1 cellular context compared by ENCODE assay signal in the genomic region with DNA sequence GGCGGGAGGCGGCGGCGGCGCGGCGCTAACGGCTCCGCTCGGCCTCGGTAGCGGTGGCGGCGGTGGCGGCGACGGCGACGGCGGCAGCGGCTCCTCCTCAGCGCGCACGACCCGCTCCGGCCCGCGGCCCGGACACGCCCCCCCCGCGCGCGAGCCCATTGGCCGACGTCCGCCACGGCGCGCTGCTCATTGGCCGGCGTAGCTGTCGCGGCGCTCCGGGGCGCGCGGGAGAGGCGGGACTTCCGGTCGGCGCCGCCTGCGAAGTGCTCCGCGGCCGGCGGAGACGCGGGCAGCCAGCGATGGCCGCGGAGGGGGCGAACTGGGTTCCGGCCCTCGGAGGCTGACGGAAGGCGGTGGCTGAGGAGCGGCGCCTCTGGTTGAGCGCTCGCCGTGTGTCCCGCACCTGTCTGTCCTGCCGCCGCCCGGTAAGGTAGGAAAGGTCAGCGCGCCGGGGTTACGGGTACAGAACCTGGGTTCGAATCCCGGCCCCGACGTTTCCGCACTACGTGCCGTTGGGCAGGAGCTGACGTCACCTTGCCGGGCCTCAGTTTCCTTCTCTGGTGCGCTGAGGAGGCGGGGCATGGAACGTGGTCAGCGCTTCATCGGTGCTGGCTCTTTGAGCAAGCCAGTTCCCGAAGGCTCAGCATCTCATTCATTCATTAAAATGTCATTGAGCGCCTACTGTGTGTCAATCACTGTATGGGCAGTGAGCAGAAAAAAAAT.
TF ChIP-seq lines count a peak whose summit lies in the region.

A gene (minus strand): TSS at position 108 of the 723 bp plus-strand sequence. CDS start 13,826 bp downstream, outside the sequence.

TF ChIP-seq in HepG2, 621 proteins besides CTCF, POLR2A, EP300 and RAD21 (continued from another document and continues in another):
- TF ChIP-seq, protein P1, sequence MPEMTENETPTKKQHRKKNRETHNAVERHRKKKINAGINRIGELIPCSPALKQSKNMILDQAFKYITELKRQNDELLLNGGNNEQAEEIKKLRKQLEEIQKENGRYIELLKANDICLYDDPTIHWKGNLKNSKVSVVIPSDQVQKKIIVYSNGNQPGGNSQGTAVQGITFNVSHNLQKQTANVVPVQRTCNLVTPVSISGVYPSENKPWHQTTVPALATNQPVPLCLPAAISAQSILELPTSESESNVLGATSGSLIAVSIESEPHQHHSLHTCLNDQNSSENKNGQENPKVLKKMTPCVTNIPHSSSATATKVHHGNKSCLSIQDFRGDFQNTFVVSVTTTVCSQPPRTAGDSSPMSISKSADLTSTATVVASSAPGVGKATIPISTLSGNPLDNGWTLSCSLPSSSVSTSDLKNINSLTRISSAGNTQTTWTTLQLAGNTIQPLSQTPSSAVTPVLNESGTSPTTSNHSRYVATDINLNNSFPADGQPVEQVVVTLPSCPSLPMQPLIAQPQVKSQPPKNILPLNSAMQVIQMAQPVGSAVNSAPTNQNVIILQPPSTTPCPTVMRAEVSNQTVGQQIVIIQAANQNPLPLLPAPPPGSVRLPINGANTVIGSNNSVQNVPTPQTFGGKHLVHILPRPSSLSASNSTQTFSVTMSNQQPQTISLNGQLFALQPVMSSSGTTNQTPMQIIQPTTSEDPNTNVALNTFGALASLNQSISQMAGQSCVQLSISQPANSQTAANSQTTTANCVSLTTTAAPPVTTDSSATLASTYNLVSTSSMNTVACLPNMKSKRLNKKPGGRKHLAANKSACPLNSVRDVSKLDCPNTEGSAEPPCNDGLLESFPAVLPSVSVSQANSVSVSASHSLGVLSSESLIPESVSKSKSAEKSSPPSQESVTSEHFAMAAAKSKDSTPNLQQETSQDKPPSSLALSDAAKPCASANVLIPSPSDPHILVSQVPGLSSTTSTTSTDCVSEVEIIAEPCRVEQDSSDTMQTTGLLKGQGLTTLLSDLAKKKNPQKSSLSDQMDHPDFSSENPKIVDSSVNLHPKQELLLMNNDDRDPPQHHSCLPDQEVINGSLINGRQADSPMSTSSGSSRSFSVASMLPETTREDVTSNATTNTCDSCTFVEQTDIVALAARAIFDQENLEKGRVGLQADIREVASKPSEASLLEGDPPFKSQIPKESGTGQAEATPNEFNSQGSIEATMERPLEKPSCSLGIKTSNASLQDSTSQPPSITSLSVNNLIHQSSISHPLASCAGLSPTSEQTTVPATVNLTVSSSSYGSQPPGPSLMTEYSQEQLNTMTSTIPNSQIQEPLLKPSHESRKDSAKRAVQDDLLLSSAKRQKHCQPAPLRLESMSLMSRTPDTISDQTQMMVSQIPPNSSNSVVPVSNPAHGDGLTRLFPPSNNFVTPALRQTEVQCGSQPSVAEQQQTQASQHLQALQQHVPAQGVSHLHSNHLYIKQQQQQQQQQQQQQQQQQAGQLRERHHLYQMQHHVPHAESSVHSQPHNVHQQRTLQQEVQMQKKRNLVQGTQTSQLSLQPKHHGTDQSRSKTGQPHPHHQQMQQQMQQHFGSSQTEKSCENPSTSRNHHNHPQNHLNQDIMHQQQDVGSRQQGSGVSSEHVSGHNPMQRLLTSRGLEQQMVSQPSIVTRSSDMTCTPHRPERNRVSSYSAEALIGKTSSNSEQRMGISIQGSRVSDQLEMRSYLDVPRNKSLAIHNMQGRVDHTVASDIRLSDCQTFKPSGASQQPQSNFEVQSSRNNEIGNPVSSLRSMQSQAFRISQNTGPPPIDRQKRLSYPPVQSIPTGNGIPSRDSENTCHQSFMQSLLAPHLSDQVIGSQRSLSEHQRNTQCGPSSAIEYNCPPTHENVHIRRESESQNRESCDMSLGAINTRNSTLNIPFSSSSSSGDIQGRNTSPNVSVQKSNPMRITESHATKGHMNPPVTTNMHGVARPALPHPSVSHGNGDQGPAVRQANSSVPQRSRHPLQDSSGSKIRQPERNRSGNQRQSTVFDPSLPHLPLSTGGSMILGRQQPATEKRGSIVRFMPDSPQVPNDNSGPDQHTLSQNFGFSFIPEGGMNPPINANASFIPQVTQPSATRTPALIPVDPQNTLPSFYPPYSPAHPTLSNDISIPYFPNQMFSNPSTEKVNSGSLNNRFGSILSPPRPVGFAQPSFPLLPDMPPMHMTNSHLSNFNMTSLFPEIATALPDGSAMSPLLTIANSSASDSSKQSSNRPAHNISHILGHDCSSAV (CRISPR knock-in tag; IDR thresholded peaks at IDR 0.05; ENCODE audit: borderline replicate concordance) = no peak
- TF ChIP-seq PTBP1 (IDR thresholded peaks at IDR 0.05; ENCODE audit: low read depth, low read length, poor library complexity, severe bottlenecking) = no peak
- TF ChIP-seq ATF7 (IDR thresholded peaks at IDR 0.05) = peak; percentile 37; the same call in 1 of the 2 replicates
- peak; percentile 90; the same call in 1 of the 2 replicates for TF ChIP-seq ATF7 (CRISPR knock-in tag; IDR thresholded peaks at IDR 0.05)
- TF ChIP-seq ESRRA (CRISPR knock-in tag; IDR thresholded peaks at IDR 0.05; ENCODE audit: low read depth) = peak; percentile 60
- TF ChIP-seq MAF1 (CRISPR knock-in tag; IDR thresholded peaks at IDR 0.05; ENCODE audit: borderline replicate concordance) = no peak
- TF ChIP-seq EZH2 (conservative IDR thresholded peaks at IDR 0.05; ENCODE audit: low read depth, low read length) = no peak
- TF ChIP-seq ARNTL (CRISPR knock-in tag; IDR thresholded peaks at IDR 0.05) = 0 out of 2 replicates have a peak, but pooled peaks have one; percentile 42
- TF ChIP-seq ZNF780A (CRISPR knock-in tag; IDR thresholded peaks at IDR 0.05) = no peak
- TF ChIP-seq, protein P2, sequence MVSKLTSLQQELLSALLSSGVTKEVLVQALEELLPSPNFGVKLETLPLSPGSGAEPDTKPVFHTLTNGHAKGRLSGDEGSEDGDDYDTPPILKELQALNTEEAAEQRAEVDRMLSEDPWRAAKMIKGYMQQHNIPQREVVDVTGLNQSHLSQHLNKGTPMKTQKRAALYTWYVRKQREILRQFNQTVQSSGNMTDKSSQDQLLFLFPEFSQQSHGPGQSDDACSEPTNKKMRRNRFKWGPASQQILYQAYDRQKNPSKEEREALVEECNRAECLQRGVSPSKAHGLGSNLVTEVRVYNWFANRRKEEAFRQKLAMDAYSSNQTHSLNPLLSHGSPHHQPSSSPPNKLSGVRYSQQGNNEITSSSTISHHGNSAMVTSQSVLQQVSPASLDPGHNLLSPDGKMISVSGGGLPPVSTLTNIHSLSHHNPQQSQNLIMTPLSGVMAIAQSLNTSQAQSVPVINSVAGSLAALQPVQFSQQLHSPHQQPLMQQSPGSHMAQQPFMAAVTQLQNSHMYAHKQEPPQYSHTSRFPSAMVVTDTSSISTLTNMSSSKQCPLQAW (CRISPR knock-in tag; IDR thresholded peaks at IDR 0.05) = no peak
- TF ChIP-seq ZNF33B (CRISPR knock-in tag; IDR thresholded peaks at IDR 0.05) = peak; percentile 52; the same call in 1 of the 2 replicates
- TF ChIP-seq PHF20 (CRISPR knock-in tag; IDR thresholded peaks at IDR 0.05) = peak; percentile 61
- no peak for TF ChIP-seq HNRNPL (IDR thresholded peaks at IDR 0.05; ENCODE audit: low read depth, low read length)
- TF ChIP-seq TAF1 (CRISPR knock-in tag; IDR thresholded peaks at IDR 0.05) = peak; percentile 85
- TF ChIP-seq, protein P3, sequence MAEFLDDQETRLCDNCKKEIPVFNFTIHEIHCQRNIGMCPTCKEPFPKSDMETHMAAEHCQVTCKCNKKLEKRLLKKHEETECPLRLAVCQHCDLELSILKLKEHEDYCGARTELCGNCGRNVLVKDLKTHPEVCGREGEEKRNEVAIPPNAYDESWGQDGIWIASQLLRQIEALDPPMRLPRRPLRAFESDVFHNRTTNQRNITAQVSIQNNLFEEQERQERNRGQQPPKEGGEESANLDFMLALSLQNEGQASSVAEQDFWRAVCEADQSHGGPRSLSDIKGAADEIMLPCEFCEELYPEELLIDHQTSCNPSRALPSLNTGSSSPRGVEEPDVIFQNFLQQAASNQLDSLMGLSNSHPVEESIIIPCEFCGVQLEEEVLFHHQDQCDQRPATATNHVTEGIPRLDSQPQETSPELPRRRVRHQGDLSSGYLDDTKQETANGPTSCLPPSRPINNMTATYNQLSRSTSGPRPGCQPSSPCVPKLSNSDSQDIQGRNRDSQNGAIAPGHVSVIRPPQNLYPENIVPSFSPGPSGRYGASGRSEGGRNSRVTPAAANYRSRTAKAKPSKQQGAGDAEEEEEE (CRISPR knock-in tag; IDR thresholded peaks at IDR 0.05; ENCODE audit: borderline replicate concordance) = no peak
- TF ChIP-seq TGIF2 (CRISPR knock-in tag; IDR thresholded peaks at IDR 0.05) = 0 out of 2 replicates have a peak, but pooled peaks have one; percentile 71
- no peak for TF ChIP-seq IKZF4 (CRISPR knock-in tag; IDR thresholded peaks at IDR 0.05; ENCODE audit: borderline replicate concordance, low read depth, not compliant biosample characterization)
- no peak for TF ChIP-seq SRSF9 (IDR thresholded peaks at IDR 0.05; ENCODE audit: borderline replicate concordance, insufficient read depth, low read depth, low read length, poor library complexity, severe bottlenecking)
- TF ChIP-seq ZNF619 (CRISPR knock-in tag; IDR thresholded peaks at IDR 0.05) = no peak
- peak; percentile 73; the same call in 1 of the 2 replicates for TF ChIP-seq ARNT2 (CRISPR knock-in tag; IDR thresholded peaks at IDR 0.05; ENCODE audit: low read depth)
- TF ChIP-seq, protein P4, sequence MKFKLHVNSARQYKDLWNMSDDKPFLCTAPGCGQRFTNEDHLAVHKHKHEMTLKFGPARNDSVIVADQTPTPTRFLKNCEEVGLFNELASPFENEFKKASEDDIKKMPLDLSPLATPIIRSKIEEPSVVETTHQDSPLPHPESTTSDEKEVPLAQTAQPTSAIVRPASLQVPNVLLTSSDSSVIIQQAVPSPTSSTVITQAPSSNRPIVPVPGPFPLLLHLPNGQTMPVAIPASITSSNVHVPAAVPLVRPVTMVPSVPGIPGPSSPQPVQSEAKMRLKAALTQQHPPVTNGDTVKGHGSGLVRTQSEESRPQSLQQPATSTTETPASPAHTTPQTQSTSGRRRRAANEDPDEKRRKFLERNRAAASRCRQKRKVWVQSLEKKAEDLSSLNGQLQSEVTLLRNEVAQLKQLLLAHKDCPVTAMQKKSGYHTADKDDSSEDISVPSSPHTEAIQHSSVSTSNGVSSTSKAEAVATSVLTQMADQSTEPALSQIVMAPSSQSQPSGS (CRISPR knock-in tag; IDR thresholded peaks at IDR 0.05) = peak; percentile 78; the same call in 1 of the 2 replicates
- TF ChIP-seq ZNF331 (CRISPR knock-in tag; IDR thresholded peaks at IDR 0.05) = no peak
- TF ChIP-seq, protein P5, sequence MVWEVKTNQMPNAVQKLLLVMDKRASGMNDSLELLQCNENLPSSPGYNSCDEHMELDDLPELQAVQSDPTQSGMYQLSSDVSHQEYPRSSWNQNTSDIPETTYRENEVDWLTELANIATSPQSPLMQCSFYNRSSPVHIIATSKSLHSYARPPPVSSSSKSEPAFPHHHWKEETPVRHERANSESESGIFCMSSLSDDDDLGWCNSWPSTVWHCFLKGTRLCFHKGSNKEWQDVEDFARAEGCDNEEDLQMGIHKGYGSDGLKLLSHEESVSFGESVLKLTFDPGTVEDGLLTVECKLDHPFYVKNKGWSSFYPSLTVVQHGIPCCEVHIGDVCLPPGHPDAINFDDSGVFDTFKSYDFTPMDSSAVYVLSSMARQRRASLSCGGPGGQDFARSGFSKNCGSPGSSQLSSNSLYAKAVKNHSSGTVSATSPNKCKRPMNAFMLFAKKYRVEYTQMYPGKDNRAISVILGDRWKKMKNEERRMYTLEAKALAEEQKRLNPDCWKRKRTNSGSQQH (CRISPR knock-in tag; IDR thresholded peaks at IDR 0.05; ENCODE audit: low read depth) = 0 out of 2 replicates have a peak, but pooled peaks have one; percentile 46
- 0 out of 2 replicates have a peak, but pooled peaks have one; percentile 69 for TF ChIP-seq ZNF546 (CRISPR knock-in tag; conservative IDR thresholded peaks at IDR 0.05)
- no peak for TF ChIP-seq ZNF850 (CRISPR knock-in tag; conservative IDR thresholded peaks at IDR 0.05)
- TF ChIP-seq, protein P6, sequence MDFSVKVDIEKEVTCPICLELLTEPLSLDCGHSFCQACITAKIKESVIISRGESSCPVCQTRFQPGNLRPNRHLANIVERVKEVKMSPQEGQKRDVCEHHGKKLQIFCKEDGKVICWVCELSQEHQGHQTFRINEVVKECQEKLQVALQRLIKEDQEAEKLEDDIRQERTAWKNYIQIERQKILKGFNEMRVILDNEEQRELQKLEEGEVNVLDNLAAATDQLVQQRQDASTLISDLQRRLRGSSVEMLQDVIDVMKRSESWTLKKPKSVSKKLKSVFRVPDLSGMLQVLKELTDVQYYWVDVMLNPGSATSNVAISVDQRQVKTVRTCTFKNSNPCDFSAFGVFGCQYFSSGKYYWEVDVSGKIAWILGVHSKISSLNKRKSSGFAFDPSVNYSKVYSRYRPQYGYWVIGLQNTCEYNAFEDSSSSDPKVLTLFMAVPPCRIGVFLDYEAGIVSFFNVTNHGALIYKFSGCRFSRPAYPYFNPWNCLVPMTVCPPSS (IDR thresholded peaks at IDR 0.05) = no peak
- peak; percentile 64 for TF ChIP-seq SALL1 (CRISPR knock-in tag; IDR thresholded peaks at IDR 0.05)
- 0 out of 2 replicates have a peak, but pooled peaks have one; percentile 16 for TF ChIP-seq SP5 (CRISPR knock-in tag; IDR thresholded peaks at IDR 0.05; ENCODE audit: borderline replicate concordance, low read depth)
- TF ChIP-seq, protein P7, sequence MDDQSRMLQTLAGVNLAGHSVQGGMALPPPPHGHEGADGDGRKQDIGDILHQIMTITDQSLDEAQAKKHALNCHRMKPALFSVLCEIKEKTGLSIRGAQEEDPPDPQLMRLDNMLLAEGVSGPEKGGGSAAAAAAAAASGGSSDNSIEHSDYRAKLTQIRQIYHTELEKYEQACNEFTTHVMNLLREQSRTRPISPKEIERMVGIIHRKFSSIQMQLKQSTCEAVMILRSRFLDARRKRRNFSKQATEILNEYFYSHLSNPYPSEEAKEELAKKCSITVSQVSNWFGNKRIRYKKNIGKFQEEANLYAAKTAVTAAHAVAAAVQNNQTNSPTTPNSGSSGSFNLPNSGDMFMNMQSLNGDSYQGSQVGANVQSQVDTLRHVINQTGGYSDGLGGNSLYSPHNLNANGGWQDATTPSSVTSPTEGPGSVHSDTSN (CRISPR knock-in tag; IDR thresholded peaks at IDR 0.05; ENCODE audit: borderline replicate concordance) = no peak
- TF ChIP-seq SPEN (CRISPR knock-in tag; IDR thresholded peaks at IDR 0.05; ENCODE audit: low read depth) = peak; percentile 70; the same call in 1 of the 2 replicates
- TF ChIP-seq, protein P8, sequence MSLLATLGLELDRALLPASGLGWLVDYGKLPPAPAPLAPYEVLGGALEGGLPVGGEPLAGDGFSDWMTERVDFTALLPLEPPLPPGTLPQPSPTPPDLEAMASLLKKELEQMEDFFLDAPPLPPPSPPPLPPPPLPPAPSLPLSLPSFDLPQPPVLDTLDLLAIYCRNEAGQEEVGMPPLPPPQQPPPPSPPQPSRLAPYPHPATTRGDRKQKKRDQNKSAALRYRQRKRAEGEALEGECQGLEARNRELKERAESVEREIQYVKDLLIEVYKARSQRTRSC (CRISPR knock-in tag; IDR thresholded peaks at IDR 0.05; ENCODE audit: low read depth) = 0 out of 2 replicates have a peak, but pooled peaks have one; percentile 53
- TF ChIP-seq, protein P9, sequence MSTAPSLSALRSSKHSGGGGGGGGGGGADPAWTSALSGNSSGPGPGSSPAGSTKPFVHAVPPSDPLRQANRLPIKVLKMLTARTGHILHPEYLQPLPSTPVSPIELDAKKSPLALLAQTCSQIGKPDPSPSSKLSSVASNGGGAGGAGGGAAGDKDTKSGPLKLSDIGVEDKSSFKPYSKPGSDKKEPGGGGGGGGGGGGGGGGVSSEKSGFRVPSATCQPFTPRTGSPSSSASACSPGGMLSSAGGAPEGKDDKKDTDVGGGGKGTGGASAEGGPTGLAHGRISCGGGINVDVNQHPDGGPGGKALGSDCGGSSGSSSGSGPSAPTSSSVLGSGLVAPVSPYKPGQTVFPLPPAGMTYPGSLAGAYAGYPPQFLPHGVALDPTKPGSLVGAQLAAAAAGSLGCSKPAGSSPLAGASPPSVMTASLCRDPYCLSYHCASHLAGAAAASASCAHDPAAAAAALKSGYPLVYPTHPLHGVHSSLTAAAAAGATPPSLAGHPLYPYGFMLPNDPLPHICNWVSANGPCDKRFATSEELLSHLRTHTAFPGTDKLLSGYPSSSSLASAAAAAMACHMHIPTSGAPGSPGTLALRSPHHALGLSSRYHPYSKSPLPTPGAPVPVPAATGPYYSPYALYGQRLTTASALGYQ (CRISPR knock-in tag; IDR thresholded peaks at IDR 0.05) = peak; percentile 24; the same call in 1 of the 2 replicates
- TF ChIP-seq KMT2B (CRISPR knock-in tag; IDR thresholded peaks at IDR 0.05) = peak; percentile 59
